Comparison of ENCODE assay signal across 38 cellular contexts in the genomic region with DNA sequence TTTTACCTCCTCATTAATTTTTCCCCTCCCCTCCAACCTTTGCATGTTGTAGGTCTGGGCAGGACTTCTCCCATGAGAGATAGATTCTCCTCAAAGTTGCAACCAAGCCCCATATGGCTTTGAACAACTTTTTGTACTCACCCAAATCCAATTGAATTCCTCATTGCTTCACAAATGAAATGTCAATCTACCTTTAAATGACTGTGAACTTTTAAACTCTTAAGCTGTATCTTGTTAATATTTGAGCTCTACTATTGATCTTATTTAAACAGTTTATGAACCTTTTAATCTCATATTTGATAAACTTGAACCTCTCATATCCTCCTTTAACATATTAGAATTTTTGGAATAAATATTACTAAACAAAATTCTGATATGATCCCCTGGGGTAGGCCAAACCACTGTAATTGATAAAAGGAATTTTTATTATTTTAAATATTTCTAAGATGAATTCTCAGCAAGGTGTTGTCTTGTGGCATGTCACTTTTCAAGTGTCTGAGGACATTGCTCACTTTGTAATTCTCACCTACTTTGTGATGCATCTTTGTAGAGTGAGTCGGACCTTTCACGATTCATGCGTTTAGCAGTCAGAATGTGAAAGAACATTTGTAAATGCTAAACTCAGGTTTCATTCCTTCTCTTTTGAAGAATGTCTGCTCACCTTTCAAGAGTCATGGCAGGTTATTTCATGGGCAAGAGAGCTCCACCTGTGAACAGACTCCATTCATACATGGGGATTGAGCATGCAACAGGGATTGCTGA. TPM values are rescaled to one million over a fixed set of nuclear protein-coding genes. Genes with fewer than 3 reads are reported as not detected.
"Had no signal": no experiment of that assay in that cellular context is flagged by ENCODE, and none has a peak within 500 bp of the region (broad histone marks: within the 10 kb centered on the region; RNA-seq: fewer than 3 reads in every experiment).

No MANE protein-coding gene starts in this region.

- H3K27ac ChIP-seq: adrenal gland, brain microvascular endothelial cell, cardiac muscle cell, KMS-11, PC-9, RWPE1, VCaP had no signal

- H2AFZ ChIP-seq: PC-9 had no signal

- H3K4me1 ChIP-seq: adrenal gland had no signal

- H3K9me3 ChIP-seq: adrenal gland had no signal

- H3K9ac ChIP-seq: KMS-11 had no signal

- H3K27me3 ChIP-seq: adrenal gland, brain microvascular endothelial cell, cardiac muscle cell had no signal

- FAIRE-seq: RCC 7860 had no signal

- H3K4me3 ChIP-seq: adrenal gland, cardiac muscle cell, PC-9 had no signal

- H3K36me3 ChIP-seq: adrenal gland, brain microvascular endothelial cell, cardiac muscle cell had no signal

- H3K4me2 ChIP-seq: KMS-11, PC-9 had no signal

- DNase-seq: activated B cell treated with CpG ODN at 0.5 μM for 24 hours; activated CD4-positive, alpha-beta T cell treated with anti-CD3 and anti-CD28 coated beads for 48 hours; activated CD4-positive, CD25-positive, alpha-beta regulatory T cell treated with anti-CD3 and anti-CD28 coated beads, Interleukin-2, amount 50 U/mL, for 72 hours; activated CD8-positive, alpha-beta T cell treated with anti-CD3 and anti-CD28 coated beads for 36 hours; activated effector memory CD4-positive, alpha-beta T cell treated with anti-CD3 and anti-CD28 coated beads, Interleukin-2, amount 50 U/mL, for 16 hours; activated naive CD4-positive, alpha-beta T cell; activated naive CD4-positive, alpha-beta T cell treated with anti-CD3 and anti-CD28 coated beads, Interleukin-2, amount 50 U/mL, for 16 hours; activated naive CD8-positive, alpha-beta T cell treated with anti-CD3 and anti-CD28 coated beads for 36 hours; activated T-cell treated with anti-CD3 and anti-CD28 coated beads, Interleukin-2, amount 50 U/mL, for 1 hour; activated T-cell treated with anti-CD3 and anti-CD28 coated beads, Interleukin-2, amount 50 U/mL, for 72 hours; adrenal gland; anterior cingulate cortex; brain microvascular endothelial cell; MM.1S; MV-4-11; NCI-H1092; NCI-H1436 treated with DMSO at 0.1 percent for 48 hours; NCI-H1694 treated with DMSO at 0.1 percent for 48 hours; NCI-H2029; NCI-H345; NCI-H526; NCI-H748 treated with DMSO at 0.1 percent for 48 hours; NK-92 treated with Interleukin-12 subunit alpha and Interleukin-12 subunit beta, amount 100 ng/mL, for 24 hours; PC-9; SIG-M5; T-cell; T-helper 17 cell had no signal

- ATAC-seq: activated CD8-positive, alpha-beta T cell treated with anti-CD3 and anti-CD28 coated beads for 36 hours; activated T-cell treated with anti-CD3 and anti-CD28 coated beads, Interleukin-2, amount 50 U/mL, for 72 hours; activated T-helper 17 cell treated with anti-CD3 and anti-CD28 coated beads, Interleukin-2, amount 50 U/mL, for 72 hours; Right ventricle myocardium inferior; SK-N-SH treated with all-trans-retinoic acid at 6 μM for 48 hours; T-cell; T-helper 17 cell had no signal

RNA-seq across cellular contexts. Expression of a gene that starts 23.4 kb away (rescaled TPM):
- total RNA-seq: activated B cell treated with CpG ODN at 0.5 μM for 24 hours; activated CD8-positive, alpha-beta memory T cell treated with anti-CD3 and anti-CD28 coated beads for 36 hours; activated CD8-positive, alpha-beta T cell treated with anti-CD3 and anti-CD28 coated beads for 36 hours; activated naive CD8-positive, alpha-beta T cell treated with anti-CD3 and anti-CD28 coated beads for 36 hours; activated T-helper 17 cell treated with anti-CD3 and anti-CD28 coated beads, Interleukin-2, amount 50 U/mL, for 72 hours; NCI-H460; Right ventricle myocardium inferior; T-helper 17 cell had no signal
- polyA plus RNA-seq: cardiac muscle cell had no signal

RNA-seq across cellular contexts. Expression of a gene that starts 52.9 kb away (rescaled TPM):
- total RNA-seq: Right ventricle myocardium inferior, SK-MEL-5, T-cell had no signal
